ENCODE assay signal across 8 cellular contexts in the genomic region with DNA sequence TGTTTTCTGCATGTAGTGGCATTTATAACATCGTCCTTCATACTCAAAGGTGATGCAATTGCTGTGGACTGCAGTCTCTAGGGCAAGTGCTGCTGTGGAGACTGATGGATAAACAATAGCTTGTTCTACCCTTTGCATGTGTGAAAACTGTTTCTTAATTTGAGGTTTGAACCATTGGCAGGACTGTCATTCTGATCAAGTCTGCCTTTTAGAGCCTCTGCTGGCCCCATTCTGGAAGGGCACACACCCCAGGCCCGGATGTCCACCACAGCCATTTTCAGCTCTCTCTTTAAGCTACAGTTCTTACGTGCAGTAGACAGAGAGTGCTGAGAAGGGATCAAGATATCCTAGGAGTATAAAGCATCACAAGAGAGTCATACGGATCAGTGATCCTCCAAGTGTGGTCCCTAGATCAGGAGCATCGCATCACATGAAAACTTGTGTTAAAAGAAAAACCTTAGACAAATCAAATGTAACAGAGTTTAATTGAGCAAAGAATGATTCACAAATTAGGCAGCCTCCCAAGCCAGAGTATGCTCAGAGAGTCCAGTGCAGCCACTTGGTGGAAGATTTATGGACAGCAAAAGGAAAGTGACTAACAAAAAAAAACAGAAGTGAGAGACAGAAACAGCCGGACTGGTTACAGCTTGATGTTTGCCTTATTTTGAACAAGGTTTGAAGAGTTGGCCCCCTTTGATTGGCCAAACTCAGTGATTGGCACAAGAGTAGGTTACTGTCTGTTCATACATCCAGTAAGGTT. TPM values are rescaled to one million over a fixed set of nuclear protein-coding genes. Genes with fewer than 3 reads are reported as not detected.
DNase-seq lines count a peak whose midpoint lies in the region; ATAC-seq, FAIRE-seq and TF ChIP-seq lines count a peak whose summit lies in the region.

No MANE protein-coding gene starts in this region.

- ATAC-seq in esophagus mucosa, result peak; percentile 28

- TF ChIP-seq POLR2A in GM12891 (IDR thresholded peaks at IDR 0.05; ENCODE audit: low read depth, low read length) (no peak), NB4 (IDR thresholded peaks at IDR 0.05; ENCODE audit: extremely low read depth, insufficient read length) (no peak)

- peaks cover 2% of the 10 kb centered on the region; the same call in 1 of the 2 replicates for H3K4me1 ChIP-seq in HEK293 (ENCODE audit: control insufficient read depth, insufficient read depth, low read length)

- H3K4me3 ChIP-seq in HEK293 (ENCODE audit: low read depth, low read length) (no peak overlapping the region), NB4 (ENCODE audit: low read depth, low read length) (no peak overlapping the region), retinal pigment epithelial cell (ENCODE audit: low read length) (no peak overlapping the region)

- H3K9me3 ChIP-seq in HEK293 (ENCODE audit: control insufficient read depth, insufficient read depth, low read depth, low read length), result no peaks in the 10 kb centered on the region

- POLR2A ChIA-PET in HEK293 (lab: Yijun Ruan, JAX), result interaction anchor here (1.3 kb wide), 1 partner anchor 92 kb away, joined by 6 read pairs; a partner anchor contains a TSS

- no peak overlapping the region for H3K27ac ChIP-seq in HEK293 (ENCODE audit: extremely low read depth, low read depth, low read length)

- peak; percentile 96 for FAIRE-seq in GM12891 (lab: Jason Lieb, UNC)

- DNase-seq in GM12891 (ENCODE audit: insufficient read length, low spot score), result no peak
- DNase-seq in NB4 (ENCODE audit: low read depth), result peak; percentile 7
- peak; percentile 29 for DNase-seq in retinal pigment epithelial cell (ENCODE audit: low read depth)
- no peak for DNase-seq in NCI-H1105 (lab: John Stamatoyannopoulos, UW)
- DNase-seq in NCI-H1694 treated with DMSO at 0.1 percent for 48 hours (lab: John Stamatoyannopoulos, UW), result no peak
- DNase-seq in stimulated activated CD4-positive, alpha-beta T cell treated with anti-CD3 and anti-CD28 coated beads, Interleukin-4, amount 100 ng/mL, for 24 hours, result no peak

- H3K36me3 ChIP-seq in HEK293 (ENCODE audit: control insufficient read depth in 2 of 2, insufficient read depth in 1 of 2, low read length in 2 of 2), result no peaks in the 10 kb centered on the region

- CTCF ChIA-PET in HEK293 (lab: Yijun Ruan, JAX), result interaction anchor here (0.9 to 7.0 kb wide), 7 partner anchors 12 to 106 kb away, joined by 3 to 89 read pairs (median 4); no protein-coding TSS in a partner anchor

- TF ChIP-seq CTCF in HEK293 (tag by site-specific recombination; IDR thresholded peaks at IDR 0.05) (no peak), NB4 (IDR thresholded peaks at IDR 0.05; ENCODE audit: low read depth, low read length) (no peak), retinal pigment epithelial cell (conservative IDR thresholded peaks at IDR 0.05; ENCODE audit: low read depth, low read length) (no peak)

TF ChIP-seq in GM12891, 5 proteins besides CTCF, POLR2A, EP300 and RAD21:
- TF ChIP-seq TAF1 (IDR thresholded peaks at IDR 0.05; ENCODE audit: low read depth, low read length) (0 out of 2 replicates have a peak, but pooled peaks have one; percentile 19), PAX5 (IDR thresholded peaks at IDR 0.05; ENCODE audit: insufficient read depth, low read length, severe bottlenecking) (no peak), SPI1 (IDR thresholded peaks at IDR 0.05; ENCODE audit: low read depth, low read length) (peak; percentile 93), POU2F2 (IDR thresholded peaks at IDR 0.05; ENCODE audit: low read depth, low read length) (no peak)

TF ChIP-seq in HEK293, 187 proteins besides CTCF, POLR2A, EP300 and RAD21 (continues in another document):
- TF ChIP-seq ZNF785 (tag by site-specific recombination; IDR thresholded peaks at IDR 0.05) (no peak), ZNF366 (tag by site-specific recombination; conservative IDR thresholded peaks at IDR 0.05) (no peak), ZNF624 (tag by site-specific recombination; IDR thresholded peaks at IDR 0.05) (no peak), ZNF311 (tag by site-specific recombination; IDR thresholded peaks at IDR 0.05; ENCODE audit: borderline replicate concordance) (no peak), ZNF132 (tag by site-specific recombination; IDR thresholded peaks at IDR 0.05; ENCODE audit: borderline replicate concordance) (no peak), SETDB1 (IDR thresholded peaks at IDR 0.05; ENCODE audit: insufficient read length, low read length) (no peak), ZNF350 (tag by site-specific recombination; IDR thresholded peaks at IDR 0.05) (0 out of 2 replicates have a peak, but pooled peaks have one; percentile 24), ZNF623 (tag by site-specific recombination; IDR thresholded peaks at IDR 0.05) (no peak), MEIS1 (CRISPR knock-in tag; IDR thresholded peaks at IDR 0.05; ENCODE audit: borderline replicate concordance) (no peak), ZSCAN16 (tag by site-specific recombination; IDR thresholded peaks at IDR 0.05) (no peak), TRIM28 (IDR thresholded peaks at IDR 0.05; ENCODE audit: borderline replicate concordance, low read length) (peak; percentile 80), ZNF138 (tag by site-specific recombination; IDR thresholded peaks at IDR 0.05; ENCODE audit: borderline replicate concordance) (no peak), BCL11B (tag by site-specific recombination; IDR thresholded peaks at IDR 0.05; ENCODE audit: low read depth) (no peak), PRDM1 (tag by site-specific recombination; IDR thresholded peaks at IDR 0.05) (no peak), ZNF610 (tag by site-specific recombination; IDR thresholded peaks at IDR 0.05; ENCODE audit: borderline replicate concordance) (no peak), ZNF600 (tag by site-specific recombination; IDR thresholded peaks at IDR 0.05) (no peak), ZNF37A (tag by site-specific recombination; IDR thresholded peaks at IDR 0.05) (no peak)
- TF ChIP-seq, protein P1, sequence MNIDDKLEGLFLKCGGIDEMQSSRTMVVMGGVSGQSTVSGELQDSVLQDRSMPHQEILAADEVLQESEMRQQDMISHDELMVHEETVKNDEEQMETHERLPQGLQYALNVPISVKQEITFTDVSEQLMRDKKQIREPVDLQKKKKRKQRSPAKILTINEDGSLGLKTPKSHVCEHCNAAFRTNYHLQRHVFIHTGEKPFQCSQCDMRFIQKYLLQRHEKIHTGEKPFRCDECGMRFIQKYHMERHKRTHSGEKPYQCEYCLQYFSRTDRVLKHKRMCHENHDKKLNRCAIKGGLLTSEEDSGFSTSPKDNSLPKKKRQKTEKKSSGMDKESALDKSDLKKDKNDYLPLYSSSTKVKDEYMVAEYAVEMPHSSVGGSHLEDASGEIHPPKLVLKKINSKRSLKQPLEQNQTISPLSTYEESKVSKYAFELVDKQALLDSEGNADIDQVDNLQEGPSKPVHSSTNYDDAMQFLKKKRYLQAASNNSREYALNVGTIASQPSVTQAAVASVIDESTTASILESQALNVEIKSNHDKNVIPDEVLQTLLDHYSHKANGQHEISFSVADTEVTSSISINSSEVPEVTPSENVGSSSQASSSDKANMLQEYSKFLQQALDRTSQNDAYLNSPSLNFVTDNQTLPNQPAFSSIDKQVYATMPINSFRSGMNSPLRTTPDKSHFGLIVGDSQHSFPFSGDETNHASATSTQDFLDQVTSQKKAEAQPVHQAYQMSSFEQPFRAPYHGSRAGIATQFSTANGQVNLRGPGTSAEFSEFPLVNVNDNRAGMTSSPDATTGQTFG (tag by site-specific recombination; IDR thresholded peaks at IDR 0.05; ENCODE audit: borderline replicate concordance), result no peak
- TF ChIP-seq, protein P2, sequence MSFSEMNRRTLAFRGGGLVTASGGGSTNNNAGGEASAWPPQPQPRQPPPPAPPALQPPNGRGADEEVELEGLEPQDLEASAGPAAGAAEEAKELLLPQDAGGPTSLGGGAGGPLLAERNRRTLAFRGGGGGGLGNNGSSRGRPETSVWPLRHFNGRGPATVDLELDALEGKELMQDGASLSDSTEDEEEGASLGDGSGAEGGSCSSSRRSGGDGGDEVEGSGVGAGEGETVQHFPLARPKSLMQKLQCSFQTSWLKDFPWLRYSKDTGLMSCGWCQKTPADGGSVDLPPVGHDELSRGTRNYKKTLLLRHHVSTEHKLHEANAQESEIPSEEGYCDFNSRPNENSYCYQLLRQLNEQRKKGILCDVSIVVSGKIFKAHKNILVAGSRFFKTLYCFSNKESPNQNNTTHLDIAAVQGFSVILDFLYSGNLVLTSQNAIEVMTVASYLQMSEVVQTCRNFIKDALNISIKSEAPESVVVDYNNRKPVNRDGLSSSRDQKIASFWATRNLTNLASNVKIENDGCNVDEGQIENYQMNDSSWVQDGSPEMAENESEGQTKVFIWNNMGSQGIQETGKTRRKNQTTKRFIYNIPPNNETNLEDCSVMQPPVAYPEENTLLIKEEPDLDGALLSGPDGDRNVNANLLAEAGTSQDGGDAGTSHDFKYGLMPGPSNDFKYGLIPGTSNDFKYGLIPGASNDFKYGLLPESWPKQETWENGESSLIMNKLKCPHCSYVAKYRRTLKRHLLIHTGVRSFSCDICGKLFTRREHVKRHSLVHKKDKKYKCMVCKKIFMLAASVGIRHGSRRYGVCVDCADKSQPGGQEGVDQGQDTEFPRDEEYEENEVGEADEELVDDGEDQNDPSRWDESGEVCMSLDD (tag by site-specific recombination; IDR thresholded peaks at IDR 0.05), result no peak

RNA-seq across cellular contexts. Expression of a gene that starts 52.0 kb away (rescaled TPM):
- 0.33 TPM for polyA plus RNA-seq in GM12891 (2012; ENCODE audit: low read depth, missing spikeins)
- total RNA-seq in esophagus mucosa, result 7.8 TPM

Comparison
In these comparisons a context has a peak if more than half of its experiments do, and no peak if none do; other contexts are left out.
1. DNase-seq: peak in NB4 (single experiment) and retinal pigment epithelial cell (single experiment); none in GM12891 (single experiment), NCI-H1105 (single experiment), NCI-H1694 treated with DMSO at 0.1 percent for 48 hours (single experiment) and stimulated activated CD4-positive, alpha-beta T cell treated with anti-CD3 and anti-CD28 coated beads, Interleukin-4, amount 100 ng/mL, for 24 hours (single experiment).